In genomic region chr2:71997843-71998242, GRCh38 we compare ENCODE assay signal across 8 cellular contexts.
"Had no signal": no experiment of that assay in that cellular context is flagged by ENCODE, and none has a peak within 500 bp of the region (broad histone marks: within the 10 kb centered on the region; RNA-seq: fewer than 3 reads in every experiment).

No MANE protein-coding gene starts in this region.

- H3K4me3 ChIP-seq: GM23248, HAP-1 had no signal

- H3K9me3 ChIP-seq: HAP-1 had no signal

- H3K36me3 ChIP-seq: HAP-1 had no signal

- DNase-seq: GM23248, GOT3, H7, HFFc6, KG1 had no signal

- ATAC-seq: HCT116 had no signal

- H3K27ac ChIP-seq: GM23248, HL-60 had no signal

- H2AFZ ChIP-seq: GM23248 had no signal

- H3K4me1 ChIP-seq: HAP-1 had no signal

- H3K9ac ChIP-seq: GM23248 had no signal
